ENCODE assay signal across 1 cellular context in genomic region chr3:150124142-150124541, GRCh38.
TF ChIP-seq lines count a peak whose summit lies in the region.

No MANE protein-coding gene starts in this region.

TF ChIP-seq in GM12878, 131 proteins besides CTCF, POLR2A, EP300 and RAD21:
- TF ChIP-seq IKZF2 (IDR thresholded peaks at IDR 0.05) (peak; percentile 66 to 74; a peak in 2 of 4 replicates), MTA2 (IDR thresholded peaks at IDR 0.05; ENCODE audit: low read depth) (peak; percentile 53; the same call in 1 of the 2 replicates), IRF4 (IDR thresholded peaks at IDR 0.05; ENCODE audit: low read depth, low read length) (no peak), RBBP5 (conservative IDR thresholded peaks at IDR 0.05) (no peak), ZNF24 (IDR thresholded peaks at IDR 0.05) (no peak), SPI1 (IDR thresholded peaks at IDR 0.05; ENCODE audit: borderline replicate concordance, insufficient read depth, low read depth, low read length) (peak; percentile 91), PAX5 (IDR thresholded peaks at IDR 0.05; ENCODE audit: borderline replicate concordance, low read depth, low read length) (0 out of 2 replicates have a peak, but pooled peaks have one; percentile 47), IKZF1 (conservative IDR thresholded peaks at IDR 0.05) (peak; percentile 76), JUND (IDR thresholded peaks at IDR 0.05; ENCODE audit: low read depth, low read length) (no peak), DPF2 (IDR thresholded peaks at IDR 0.05) (peak; percentile 60; the same call in 1 of the 2 replicates)
- TF ChIP-seq, protein P1, sequence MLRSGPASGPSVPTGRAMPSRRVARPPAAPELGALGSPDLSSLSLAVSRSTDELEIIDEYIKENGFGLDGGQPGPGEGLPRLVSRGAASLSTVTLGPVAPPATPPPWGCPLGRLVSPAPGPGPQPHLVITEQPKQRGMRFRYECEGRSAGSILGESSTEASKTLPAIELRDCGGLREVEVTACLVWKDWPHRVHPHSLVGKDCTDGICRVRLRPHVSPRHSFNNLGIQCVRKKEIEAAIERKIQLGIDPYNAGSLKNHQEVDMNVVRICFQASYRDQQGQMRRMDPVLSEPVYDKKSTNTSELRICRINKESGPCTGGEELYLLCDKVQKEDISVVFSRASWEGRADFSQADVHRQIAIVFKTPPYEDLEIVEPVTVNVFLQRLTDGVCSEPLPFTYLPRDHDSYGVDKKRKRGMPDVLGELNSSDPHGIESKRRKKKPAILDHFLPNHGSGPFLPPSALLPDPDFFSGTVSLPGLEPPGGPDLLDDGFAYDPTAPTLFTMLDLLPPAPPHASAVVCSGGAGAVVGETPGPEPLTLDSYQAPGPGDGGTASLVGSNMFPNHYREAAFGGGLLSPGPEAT (IDR thresholded peaks at IDR 0.05; ENCODE audit: low read depth), result peak; percentile 60; the same call in 1 of the 2 replicates
- TF ChIP-seq, protein P2, sequence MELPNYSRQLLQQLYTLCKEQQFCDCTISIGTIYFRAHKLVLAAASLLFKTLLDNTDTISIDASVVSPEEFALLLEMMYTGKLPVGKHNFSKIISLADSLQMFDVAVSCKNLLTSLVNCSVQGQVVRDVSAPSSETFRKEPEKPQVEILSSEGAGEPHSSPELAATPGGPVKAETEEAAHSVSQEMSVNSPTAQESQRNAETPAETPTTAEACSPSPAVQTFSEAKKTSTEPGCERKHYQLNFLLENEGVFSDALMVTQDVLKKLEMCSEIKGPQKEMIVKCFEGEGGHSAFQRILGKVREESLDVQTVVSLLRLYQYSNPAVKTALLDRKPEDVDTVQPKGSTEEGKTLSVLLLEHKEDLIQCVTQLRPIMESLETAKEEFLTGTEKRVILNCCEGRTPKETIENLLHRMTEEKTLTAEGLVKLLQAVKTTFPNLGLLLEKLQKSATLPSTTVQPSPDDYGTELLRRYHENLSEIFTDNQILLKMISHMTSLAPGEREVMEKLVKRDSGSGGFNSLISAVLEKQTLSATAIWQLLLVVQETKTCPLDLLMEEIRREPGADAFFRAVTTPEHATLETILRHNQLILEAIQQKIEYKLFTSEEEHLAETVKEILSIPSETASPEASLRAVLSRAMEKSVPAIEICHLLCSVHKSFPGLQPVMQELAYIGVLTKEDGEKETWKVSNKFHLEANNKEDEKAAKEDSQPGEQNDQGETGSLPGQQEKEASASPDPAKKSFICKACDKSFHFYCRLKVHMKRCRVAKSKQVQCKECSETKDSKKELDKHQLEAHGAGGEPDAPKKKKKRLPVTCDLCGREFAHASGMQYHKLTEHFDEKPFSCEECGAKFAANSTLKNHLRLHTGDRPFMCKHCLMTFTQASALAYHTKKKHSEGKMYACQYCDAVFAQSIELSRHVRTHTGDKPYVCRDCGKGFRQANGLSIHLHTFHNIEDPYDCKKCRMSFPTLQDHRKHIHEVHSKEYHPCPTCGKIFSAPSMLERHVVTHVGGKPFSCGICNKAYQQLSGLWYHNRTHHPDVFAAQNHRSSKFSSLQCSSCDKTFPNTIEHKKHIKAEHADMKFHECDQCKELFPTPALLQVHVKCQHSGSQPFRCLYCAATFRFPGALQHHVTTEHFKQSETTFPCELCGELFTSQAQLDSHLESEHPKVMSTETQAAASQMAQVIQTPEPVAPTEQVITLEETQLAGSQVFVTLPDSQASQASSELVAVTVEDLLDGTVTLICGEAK (IDR thresholded peaks at IDR 0.05; ENCODE audit: borderline replicate concordance), result peak; percentile 75
